13 cellular contexts compared by ENCODE assay signal in the genomic region with DNA sequence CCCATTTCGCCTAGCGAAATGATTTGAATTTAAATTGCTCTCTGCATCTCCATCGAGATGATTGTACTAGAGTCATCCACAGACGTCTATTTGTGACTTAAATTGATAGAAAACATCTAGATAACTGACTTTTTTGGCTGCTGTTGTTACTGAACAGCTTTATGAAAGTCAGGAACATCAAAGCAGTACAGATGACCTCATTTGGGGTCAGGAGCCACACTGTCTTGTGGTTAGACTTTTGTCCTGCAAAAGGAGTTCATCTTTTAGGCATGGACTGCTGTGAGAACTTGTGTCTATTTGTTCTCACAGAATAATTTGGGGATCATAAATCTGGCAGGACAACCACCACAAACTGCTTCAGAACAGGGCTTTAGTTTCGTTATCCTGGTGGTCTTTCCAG. TPM values are rescaled to one million over a fixed set of nuclear protein-coding genes. Genes with fewer than 3 reads are reported as not detected.
"Had no signal": no experiment of that assay in that cellular context is flagged by ENCODE, and none has a peak within 500 bp of the region (broad histone marks: within the 10 kb centered on the region; RNA-seq: fewer than 3 reads in every experiment).

No MANE protein-coding gene starts in this region.

RNA-seq across cellular contexts. Expression of gene OR2T11, which starts 4.8 kb away (rescaled TPM):
- total RNA-seq: activated CD8-positive, alpha-beta memory T cell treated with anti-CD3 and anti-CD28 coated beads, Interleukin-2, amount 10 ng/mL, durations not matched to agents 7 days and 5 days; left cardiac atrium; lower lobe of right lung; mesothelial cell of epicardium; myocyte; neural crest cell; osteocyte; pulmonary artery endothelial cell; sciatic nerve; subcutaneous adipose tissue; tibial nerve; vagina had no signal

RNA-seq across cellular contexts. Expression of gene OR2T35, which starts 5.4 kb away (rescaled TPM):
- total RNA-seq: activated CD8-positive, alpha-beta memory T cell treated with anti-CD3 and anti-CD28 coated beads, Interleukin-2, amount 10 ng/mL, durations not matched to agents 7 days and 5 days; left cardiac atrium; lower lobe of right lung; mesothelial cell of epicardium; myocyte; neural crest cell; osteocyte; pulmonary artery endothelial cell; sciatic nerve; subcutaneous adipose tissue; tibial nerve; vagina had no signal
- polyA plus RNA-seq: spleen had no signal

RNA-seq across cellular contexts. Expression of gene OR2T27, which starts 15.7 kb away (rescaled TPM):
- total RNA-seq: activated CD8-positive, alpha-beta memory T cell treated with anti-CD3 and anti-CD28 coated beads, Interleukin-2, amount 10 ng/mL, durations not matched to agents 7 days and 5 days; left cardiac atrium; lower lobe of right lung; mesothelial cell of epicardium; myocyte; neural crest cell; osteocyte; pulmonary artery endothelial cell; sciatic nerve; spleen; subcutaneous adipose tissue; tibial nerve; vagina had no signal
- polyA plus RNA-seq: spleen had no signal

RNA-seq across cellular contexts. Expression of gene OR2T10, which starts 42.2 kb away (rescaled TPM):
- total RNA-seq: activated CD8-positive, alpha-beta memory T cell treated with anti-CD3 and anti-CD28 coated beads, Interleukin-2, amount 10 ng/mL, durations not matched to agents 7 days and 5 days; left cardiac atrium; lower lobe of right lung; mesothelial cell of epicardium; myocyte; neural crest cell; osteocyte; pulmonary artery endothelial cell; sciatic nerve; subcutaneous adipose tissue; tibial nerve; vagina had no signal
